10 cellular contexts compared by ENCODE assay signal in the genomic region with DNA sequence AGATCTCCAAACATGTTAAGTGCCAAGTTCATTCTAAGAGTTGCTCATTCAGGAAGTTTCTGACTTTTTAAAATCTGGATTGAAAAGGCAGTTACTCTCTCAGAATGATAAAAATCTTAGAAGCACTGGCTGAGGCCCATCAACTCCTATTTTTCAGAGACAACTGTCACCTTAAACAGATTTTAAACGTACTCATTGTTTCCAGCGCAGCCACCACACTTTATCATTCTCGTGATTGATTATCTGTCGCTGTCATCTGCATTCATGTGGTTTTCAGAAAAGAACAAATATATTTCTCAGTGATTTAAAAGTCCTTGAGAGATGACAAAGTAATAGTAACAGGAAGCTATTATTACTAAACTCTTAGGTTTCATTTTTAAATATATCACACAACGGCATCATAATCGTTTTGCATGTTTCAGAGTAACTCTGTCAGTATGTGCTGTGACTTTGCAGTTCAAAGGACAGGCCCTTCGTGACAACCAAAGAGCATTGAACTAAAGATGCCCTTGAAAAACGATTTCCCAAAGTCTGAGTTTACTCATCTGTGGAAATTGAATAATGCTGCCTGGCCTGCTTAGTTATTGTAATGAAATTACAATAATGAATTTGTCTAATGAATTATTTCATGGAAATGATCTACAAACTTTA. TPM values are rescaled to one million over a fixed set of nuclear protein-coding genes. Genes with fewer than 3 reads are reported as not detected.
DNase-seq lines count a peak whose midpoint lies in the region; ATAC-seq, FAIRE-seq and TF ChIP-seq lines count a peak whose summit lies in the region.
"Had no signal": no experiment of that assay in that cellular context is flagged by ENCODE, and none has a peak within 500 bp of the region (broad histone marks: within the 10 kb centered on the region; RNA-seq: fewer than 3 reads in every experiment).

No MANE protein-coding gene starts in this region.

- DNase-seq in activated CD4-positive, alpha-beta T cell treated with anti-CD3 and anti-CD28 coated beads, Interleukin-2, amount 10 ng/mL, durations not matched to agents 7 days and 5 days, result peak; percentile 14
- DNase-seq in activated CD4-positive, alpha-beta T cell treated with anti-CD3 and anti-CD28 coated beads, Interleukin-2, amount 50 U/mL, for 1 hour, result no peak
- DNase-seq in right lobe of liver (no peak), right cardiac atrium (no peak), foreskin melanocyte (no peak), pancreas (no peak)
- DNase-seq: NCI-H226, WERI-Rb-1 had no signal

- no peaks in the 10 kb centered on the region for H3K9me3 Mint-ChIP-seq in activated CD4-positive, alpha-beta T cell treated with anti-CD3 and anti-CD28 coated beads, Interleukin-2, amount 10 ng/mL, durations not matched to agents 7 days and 5 days

- peak; percentile 91 for ATAC-seq in GM21528 (IDR thresholded peaks at IDR 0.05; ENCODE audit: low FRiP score, unreplicated experiment)
- peak; percentile 85 for ATAC-seq in HG03378 (IDR thresholded peaks at IDR 0.05; ENCODE audit: unreplicated experiment)
- ATAC-seq in right lobe of liver, result peak; percentile 84 to 92 (median 90)
- ATAC-seq in right cardiac atrium, result no peak
- no peak for ATAC-seq in pancreas

- H3K4me3 Mint-ChIP-seq in activated CD4-positive, alpha-beta T cell treated with anti-CD3 and anti-CD28 coated beads, Interleukin-2, amount 10 ng/mL, durations not matched to agents 7 days and 5 days, result no peak overlapping the region

- H3K36me3 ChIP-seq in right lobe of liver (no peaks in the 10 kb centered on the region), pancreas (no peaks in the 10 kb centered on the region)
- H3K36me3 ChIP-seq: WERI-Rb-1 had no signal

- WGBS in right lobe of liver (ENCODE audit: insufficient coverage, low coverage, low lambda C conversion rate, missing lambda C conversion rate), result 10% methylated on average over 8 of the region's 8 CpGs
- WGBS in right cardiac atrium, result 48% methylated on average over 8 of the region's 8 CpGs
- 20% methylated on average over 8 of the region's 8 CpGs for WGBS in pancreas, 2 donors

- intact Hi-C loops in right lobe of liver (cut with DNase I) (no loop called here), right cardiac atrium (cut with DNase I) (no loop called here), pancreas (cut with DNase I) (no loop called here)

- H3K27me3 ChIP-seq in right lobe of liver (no peaks in the 10 kb centered on the region), right cardiac atrium (ENCODE audit: control insufficient read depth, insufficient read depth) (no peaks in the 10 kb centered on the region), pancreas (no peaks in the 10 kb centered on the region)

- H3K4me3 ChIP-seq in right lobe of liver (peak overlapping the region in 1 of 3 donors; percentile 18), right cardiac atrium (ENCODE audit: low read length) (no peak overlapping the region), pancreas (no peak overlapping the region)

- H3K4me1 ChIP-seq in right lobe of liver (peaks cover 0 to 16% (median 0%) of the 10 kb centered on the region in 4 donors), right cardiac atrium (ENCODE audit: control insufficient read depth, insufficient read depth, low read length) (no peaks in the 10 kb centered on the region), pancreas (no peaks in the 10 kb centered on the region)

- H3K9me3 ChIP-seq in right lobe of liver (no peaks in the 10 kb centered on the region), right cardiac atrium (ENCODE audit: control insufficient read depth, low read length) (no peaks in the 10 kb centered on the region), pancreas (no peaks in the 10 kb centered on the region)

- TF ChIP-seq POLR2A in right lobe of liver (IDR thresholded peaks at IDR 0.05), result no peak

- H3K4me1 Mint-ChIP-seq in activated CD4-positive, alpha-beta T cell treated with anti-CD3 and anti-CD28 coated beads, Interleukin-2, amount 10 ng/mL, durations not matched to agents 7 days and 5 days, result peaks cover 10% of the 10 kb centered on the region

- H3K36me3 Mint-ChIP-seq in activated CD4-positive, alpha-beta T cell treated with anti-CD3 and anti-CD28 coated beads, Interleukin-2, amount 10 ng/mL, durations not matched to agents 7 days and 5 days (ENCODE audit: low read depth), result no peaks in the 10 kb centered on the region

- TF ChIP-seq CTCF in right lobe of liver (IDR thresholded peaks at IDR 0.05) (no peak), pancreas (IDR thresholded peaks at IDR 0.05) (no peak)

- CTCF ChIA-PET in activated CD4-positive, alpha-beta T cell treated with anti-CD3 and anti-CD28 coated beads, Interleukin-2, amount 10 ng/mL, durations not matched to agents 7 days and 5 days (lab: Charles Lee), result no interaction called here

- H3K27ac Mint-ChIP-seq in activated CD4-positive, alpha-beta T cell treated with anti-CD3 and anti-CD28 coated beads, Interleukin-2, amount 10 ng/mL, durations not matched to agents 7 days and 5 days, result peak overlapping the region; percentile 68

- H3K27me3 Mint-ChIP-seq in activated CD4-positive, alpha-beta T cell treated with anti-CD3 and anti-CD28 coated beads, Interleukin-2, amount 10 ng/mL, durations not matched to agents 7 days and 5 days, result peaks cover 2% of the 10 kb centered on the region

- POLR2A ChIA-PET in activated CD4-positive, alpha-beta T cell treated with anti-CD3 and anti-CD28 coated beads, Interleukin-2, amount 10 ng/mL, durations not matched to agents 7 days and 5 days (lab: Charles Lee), result interaction anchor here (0.8 kb wide), 1 partner anchor 14 kb away, joined by 3 read pairs; no protein-coding TSS in a partner anchor

- no peak for FAIRE-seq in pancreas (lab: Jason Lieb, UNC)

- H3K27ac ChIP-seq in right lobe of liver (peak overlapping the region; percentile 16 to 77 (median 37)), right cardiac atrium (ENCODE audit: low read length) (no peak overlapping the region), pancreas (no peak overlapping the region)
- H3K27ac ChIP-seq: WERI-Rb-1 had no signal

RNA-seq across cellular contexts. Expression of a gene that starts 14.9 kb away (rescaled TPM):
- under 1 TPM; 0.67 to 0.77 TPM for total RNA-seq in activated CD4-positive, alpha-beta T cell treated with anti-CD3 and anti-CD28 coated beads, Interleukin-2, amount 10 ng/mL, durations not matched to agents 7 days and 5 days
- total RNA-seq in right lobe of liver, result 1 to 10 TPM; 1.1 to 7.6 (median 3.6) TPM
- total RNA-seq in right cardiac atrium, result 10 to 100 TPM; 72.0 to 95.6 (median 86.0) TPM
- 82.2 TPM for polyA plus RNA-seq in right cardiac atrium
- total RNA-seq in pancreas, result 1 to 10 TPM; 2.3 to 6.2 (median 3.8) TPM
- polyA plus RNA-seq in pancreas, result 1 to 10 TPM; 2.9 to 7.5 TPM

Comparison
In these comparisons a context has a peak if more than half of its experiments do, and no peak if none do; other contexts are left out.
1. ATAC-seq: peak in GM21528 (single experiment), HG03378 (single experiment) and right lobe of liver (4 of 4); none in right cardiac atrium (0 of 2) and pancreas (0 of 4).
2. H3K27ac ChIP-seq: peak in right lobe of liver (3 of 3); none in right cardiac atrium (single experiment) and pancreas (0 of 4).
3. RNA of a gene that starts 14.9 kb away (total RNA-seq): 72.0 to 95.6 TPM in right cardiac atrium; 2.3 to 6.2 TPM in pancreas, 1.1 to 7.6 TPM in right lobe of liver and 0.67 to 0.77 TPM in activated CD4-positive, alpha-beta T cell treated with anti-CD3 and anti-CD28 coated beads, Interleukin-2, amount 10 ng/mL, durations not matched to agents 7 days and 5 days; every median in the first group is over 4 times any median in the second.